Comparison of ENCODE assay signal across 14 cellular contexts in the genomic region with DNA sequence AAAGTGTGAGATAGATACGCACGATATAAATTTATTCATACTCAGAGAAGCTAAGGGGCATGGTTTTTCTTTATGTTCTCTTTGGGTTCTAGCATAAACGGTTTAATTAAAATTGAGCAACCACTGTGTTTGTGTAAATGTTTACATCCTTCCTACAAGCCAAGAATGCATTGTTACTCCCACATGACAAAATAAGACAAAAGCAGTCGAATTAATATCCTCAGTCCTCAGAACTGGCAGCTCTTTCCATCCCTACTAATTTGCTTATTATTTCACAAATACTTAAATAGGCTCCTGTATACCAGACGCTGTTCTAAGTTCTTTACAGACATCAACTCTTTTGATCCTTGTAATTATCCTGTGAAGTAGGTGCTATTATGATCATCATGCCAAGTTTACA. TPM values are rescaled to one million over a fixed set of nuclear protein-coding genes. Genes with fewer than 3 reads are reported as not detected.
DNase-seq lines count a peak whose midpoint lies in the region; ATAC-seq and TF ChIP-seq lines count a peak whose summit lies in the region.
"Had no signal": no experiment of that assay in that cellular context is flagged by ENCODE, and none has a peak within 500 bp of the region (broad histone marks: within the 10 kb centered on the region; RNA-seq: fewer than 3 reads in every experiment).

No MANE protein-coding gene starts in this region.

- no peaks in the 10 kb centered on the region for H3K9me3 Mint-ChIP-seq in stimulated activated naive B cell treated with anti-CD40 and anti-IgM and Interleukin-4, amounts not matched to agents 10 μg/mL and 1 μg/mL and 100 μg/mL, for 72 hours

- H3K4me3 Mint-ChIP-seq in stimulated activated naive B cell treated with anti-CD40 and anti-IgM and Interleukin-4, amounts not matched to agents 10 μg/mL and 1 μg/mL and 100 μg/mL, for 72 hours, result peak overlapping the region; percentile 10 to 78

- in situ Hi-C loops in mammary epithelial cell (cut with MboI; ENCODE audit: low sequenced_read_pairs in 2 of 2), result no loop called here

- TF ChIP-seq CTCF in mammary epithelial cell (conservative IDR thresholded peaks at IDR 0.05 in 1 of 2, IDR thresholded peaks at IDR 0.05 in 1 of 2; ENCODE audit: extremely low read depth in 1 of 2, insufficient read depth in 1 of 2, low read depth in 1 of 2, low read length in 2 of 2) (no peak), lower lobe of right lung (IDR thresholded peaks at IDR 0.05) (no peak)

- dilution Hi-C loops in mammary epithelial cell (cut with HindIII; ENCODE audit: low sequenced_read_pairs), result no loop called here

- intact Hi-C loops in mammary epithelial cell (cut with micrococcal nuclease), result no loop called here
- intact Hi-C loops in lower lobe of right lung (cut with DNase I), result no loop called here

- H3K4me1 ChIP-seq in HUES6 (ENCODE audit: control insufficient read depth, insufficient read depth, low read length), result peaks cover 3% of the 10 kb centered on the region; the same call in 1 of the 2 replicates
- H3K4me1 ChIP-seq in mammary epithelial cell (ENCODE audit: insufficient read depth, low read length), result peaks cover 19% of the 10 kb centered on the region
- peaks cover 11% of the 10 kb centered on the region for H3K4me1 ChIP-seq in lower lobe of right lung
- H3K4me1 ChIP-seq: uterus had no signal

- H3K9ac ChIP-seq in HUES6 (ENCODE audit: low read length), result no peak overlapping the region
- no peak overlapping the region for H3K9ac ChIP-seq in mammary epithelial cell (ENCODE audit: insufficient read depth, low read length)

- H3K4me1 Mint-ChIP-seq in stimulated activated naive B cell treated with anti-CD40 and anti-IgM and Interleukin-4, amounts not matched to agents 10 μg/mL and 1 μg/mL and 100 μg/mL, for 72 hours, result peaks cover 2 to 15% of the 10 kb centered on the region in 2 donors

- H3K4me3 ChIP-seq in HUES6 (ENCODE audit: low read depth, low read length), result peak overlapping the region; percentile 51
- H3K4me3 ChIP-seq in mammary epithelial cell (replicated peaks in 1 of 3; ENCODE audit: insufficient read depth in 1 of 3, low read depth in 2 of 3, low read length in 3 of 3), result no peak overlapping the region
- H3K4me3 ChIP-seq in lower lobe of right lung, result peak overlapping the region; percentile 48

- BruUV-seq in mammary epithelial cell (replicated peaks; lab: Mats Ljungman, UMichigan), result no TSS peak

- CTCF ChIA-PET in mammary epithelial cell (lab: Charles Lee; ENCODE audit: low non-redundant PET), result no interaction called here

- H3K27me3 ChIP-seq in HUES6 (ENCODE audit: control insufficient read depth, insufficient read depth, low read length) (peaks cover 49% of the 10 kb centered on the region), mammary epithelial cell (ENCODE audit: insufficient read depth, low read length) (no peaks in the 10 kb centered on the region), lower lobe of right lung (ENCODE audit: low read depth) (peaks cover 12% of the 10 kb centered on the region)
- H3K27me3 ChIP-seq: uterus had no signal

- DNase-seq in mammary epithelial cell (no peak), lower lobe of right lung (no peak), middle frontal gyrus (ENCODE audit: extremely low spot score, low spot score) (no peak)
- DNase-seq in stimulated activated naive B cell treated with anti-CD40 and anti-IgM and Interleukin-4, amounts not matched to agents 10 μg/mL and 1 μg/mL and 100 μg/mL, for 72 hours, result no peak
- DNase-seq: CD4-positive, alpha-beta memory T cell; GOT3; NCI-H2107; T-helper 9 cell had no signal

- H3K27me3 Mint-ChIP-seq in stimulated activated naive B cell treated with anti-CD40 and anti-IgM and Interleukin-4, amounts not matched to agents 10 μg/mL and 1 μg/mL and 100 μg/mL, for 72 hours, result peaks cover 25 to 35% of the 10 kb centered on the region in 2 donors

- H2AFZ ChIP-seq in mammary epithelial cell (ENCODE audit: low read depth, low read length), result peak overlapping the region; percentile 80

- H3K9me3 ChIP-seq in HUES6 (ENCODE audit: control insufficient read depth, insufficient read depth, low read depth, low read length), result no peaks in the 10 kb centered on the region
- H3K9me3 ChIP-seq in mammary epithelial cell (replicated peaks; ENCODE audit: insufficient read depth, low read length), result no peaks in the 10 kb centered on the region
- H3K9me3 ChIP-seq in lower lobe of right lung, result no peaks in the 10 kb centered on the region
- H3K9me3 ChIP-seq: right lobe of liver, uterus had no signal

- H3K36me3 ChIP-seq in HUES6 (ENCODE audit: control insufficient read depth, insufficient read depth, low read length), result no peaks in the 10 kb centered on the region
- H3K36me3 ChIP-seq in mammary epithelial cell (ENCODE audit: insufficient read depth, low read length), result no peaks in the 10 kb centered on the region
- H3K36me3 ChIP-seq in lower lobe of right lung, result no peaks in the 10 kb centered on the region
- H3K36me3 ChIP-seq: right lobe of liver, uterus had no signal

- H3K36me3 Mint-ChIP-seq in stimulated activated naive B cell treated with anti-CD40 and anti-IgM and Interleukin-4, amounts not matched to agents 10 μg/mL and 1 μg/mL and 100 μg/mL, for 72 hours, result peaks cover 0 to 2% of the 10 kb centered on the region in 2 donors
- H3K36me3 Mint-ChIP-seq: CD4-positive, alpha-beta memory T cell had no signal

- H3K27ac ChIP-seq in HUES6 (ENCODE audit: low read depth, low read length) (no peak overlapping the region), mammary epithelial cell (ENCODE audit: insufficient read depth, low read depth, low read length) (no peak overlapping the region), lower lobe of right lung (no peak overlapping the region)
- H3K27ac ChIP-seq: right lobe of liver had no signal

- H3K4me2 ChIP-seq in mammary epithelial cell (ENCODE audit: insufficient read depth, low read depth, low read length), result peak overlapping the region; percentile 74

- H4K20me1 ChIP-seq in mammary epithelial cell (ENCODE audit: insufficient read depth, low read length), result no peaks in the 10 kb centered on the region

- H3K79me2 ChIP-seq in mammary epithelial cell (ENCODE audit: insufficient read depth, low read length), result no peaks in the 10 kb centered on the region

- H3K27ac Mint-ChIP-seq in stimulated activated naive B cell treated with anti-CD40 and anti-IgM and Interleukin-4, amounts not matched to agents 10 μg/mL and 1 μg/mL and 100 μg/mL, for 72 hours, result no peak overlapping the region
- H3K27ac Mint-ChIP-seq: CD4-positive, alpha-beta memory T cell had no signal

- ATAC-seq in lower lobe of right lung (no peak), HG03442 (IDR thresholded peaks at IDR 0.05; ENCODE audit: unreplicated experiment) (no peak), GM18858 (IDR thresholded peaks at IDR 0.05; ENCODE audit: unreplicated experiment) (no peak), GM18909 (IDR thresholded peaks at IDR 0.05; ENCODE audit: poor library complexity, unreplicated experiment) (no peak)
- ATAC-seq in stimulated activated naive B cell treated with anti-CD40 and anti-IgM and Interleukin-4, amounts not matched to agents 10 μg/mL and 1 μg/mL and 100 μg/mL, for 72 hours (replicated peaks), result no peak

- WGBS in mammary epithelial cell (ENCODE audit: low coverage, missing lambda C conversion rate), result 46% methylated on average over 5 of the region's 5 CpGs

RNA-seq across cellular contexts. Expression of a gene that starts 32.0 kb away (rescaled TPM):
- 10 to 100 TPM in 1 of 2 donors, 1 to 10 TPM in 1; 1.4 to 11.0 TPM for total RNA-seq in mammary epithelial cell
- polyA plus RNA-seq in mammary epithelial cell, result 2.4 TPM
- polyA minus RNA-seq in mammary epithelial cell, result not detected
- total RNA-seq in lower lobe of right lung, result 12.8 TPM
- total RNA-seq: CD4-positive, alpha-beta memory T cell had no signal

Comparison
In these comparisons a context has a peak if more than half of its experiments do, and no peak if none do; other contexts are left out.
1. H3K4me3 ChIP-seq: peak in HUES6 (single experiment) and lower lobe of right lung (single experiment); none in mammary epithelial cell (0 of 3).